In the genomic region with DNA sequence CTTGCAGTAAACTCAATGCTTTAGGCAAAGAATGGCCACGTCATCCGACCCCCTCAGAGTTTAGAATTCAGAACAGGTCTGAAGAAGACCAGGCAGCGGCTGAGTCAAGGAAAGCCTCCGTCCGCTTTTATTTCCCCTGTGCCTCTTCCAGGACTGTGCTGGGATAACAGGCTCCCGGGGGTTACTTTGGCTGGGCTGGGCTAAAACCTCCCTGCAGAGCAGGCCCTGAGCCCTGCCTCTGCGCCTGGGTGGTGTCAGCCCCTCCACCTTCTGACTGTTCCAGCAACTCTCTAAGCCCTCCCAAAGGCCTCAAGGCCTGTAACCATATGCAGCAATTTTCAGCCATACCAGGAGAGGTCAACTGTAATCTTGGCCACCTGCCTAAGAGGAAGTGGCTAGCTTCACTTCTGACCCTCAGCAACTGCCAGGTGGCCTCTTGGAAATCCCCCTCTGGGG, we compare ENCODE assay signal across 9 cellular contexts.
DNase-seq lines count a peak whose midpoint lies in the region; ATAC-seq, FAIRE-seq and TF ChIP-seq lines count a peak whose summit lies in the region.
"Had no signal": no experiment of that assay in that cellular context is flagged by ENCODE, and none has a peak within 500 bp of the region (broad histone marks: within the 10 kb centered on the region; RNA-seq: fewer than 3 reads in every experiment).

No MANE protein-coding gene starts in this region.

- peaks cover 0 to 10% (median 0%) of the 10 kb centered on the region in 3 donors for H3K4me1 ChIP-seq in pancreas

- TF ChIP-seq POLR2A in erythroblast (IDR thresholded peaks at IDR 0.05; ENCODE audit: low read length), result no peak

- intact Hi-C loops in pancreas (cut with DNase I), result no loop called here

- TF ChIP-seq CTCF in astrocyte of the cerebellum (IDR thresholded peaks at IDR 0.05; ENCODE audit: low read depth, low read length, missing control alignments) (no peak), pancreas (IDR thresholded peaks at IDR 0.05) (no peak)

- H3K4me3 ChIP-seq in astrocyte of the cerebellum (ENCODE audit: low read depth, low read length) (no peak overlapping the region), pancreas (no peak overlapping the region)

- H3K27ac ChIP-seq in pancreas, result peak overlapping the region in 2 of 4 donors; percentile 34 to 35

- in situ Hi-C loops in astrocyte of the cerebellum (cut with HindIII; ENCODE audit: low sequenced_read_pairs), result no loop called here

- WGBS in pancreas, 2 donors, result 86 to 90% methylated on average over 7 of the region's 7 CpGs

- ATAC-seq in GM19324 (IDR thresholded peaks at IDR 0.05; ENCODE audit: low FRiP score, unreplicated experiment) (peak; percentile 23), HG03354 (IDR thresholded peaks at IDR 0.05; ENCODE audit: poor library complexity, severe bottlenecking, unreplicated experiment) (peak; percentile 40), pancreas (peak in 3 of 4 donors; percentile 54 to 91 (median 85))

- H3K36me3 ChIP-seq in pancreas, result no peaks in the 10 kb centered on the region

- no peaks in the 10 kb centered on the region for H3K27me3 ChIP-seq in pancreas

- DNase-seq in astrocyte of the cerebellum (ENCODE audit: low read depth) (peak; percentile 13), pancreas (peak in 2 of 6 donors; percentile 10 to 61), T-helper 9 cell (no peak), erythroblast (lab: John Stamatoyannopoulos, UW) (no peak), NCI-H2081 (lab: John Stamatoyannopoulos, UW) (no peak)
- no peak for DNase-seq in activated CD4-positive, alpha-beta T cell treated with anti-CD3 and anti-CD28 coated beads for 1 hour
- DNase-seq: midbrain had no signal

- no peaks in the 10 kb centered on the region for H3K9me3 ChIP-seq in pancreas

- FAIRE-seq in pancreas (lab: Jason Lieb, UNC), result no peak

Comparison
In these comparisons a context has a peak if more than half of its experiments do, and no peak if none do; other contexts are left out.
1. ATAC-seq: peak in every context shown above with its lines; median percentile 85 in pancreas; 40 in HG03354; 23 in GM19324.